Comparison of ENCODE assay signal across 1 cellular context in the genomic region with DNA sequence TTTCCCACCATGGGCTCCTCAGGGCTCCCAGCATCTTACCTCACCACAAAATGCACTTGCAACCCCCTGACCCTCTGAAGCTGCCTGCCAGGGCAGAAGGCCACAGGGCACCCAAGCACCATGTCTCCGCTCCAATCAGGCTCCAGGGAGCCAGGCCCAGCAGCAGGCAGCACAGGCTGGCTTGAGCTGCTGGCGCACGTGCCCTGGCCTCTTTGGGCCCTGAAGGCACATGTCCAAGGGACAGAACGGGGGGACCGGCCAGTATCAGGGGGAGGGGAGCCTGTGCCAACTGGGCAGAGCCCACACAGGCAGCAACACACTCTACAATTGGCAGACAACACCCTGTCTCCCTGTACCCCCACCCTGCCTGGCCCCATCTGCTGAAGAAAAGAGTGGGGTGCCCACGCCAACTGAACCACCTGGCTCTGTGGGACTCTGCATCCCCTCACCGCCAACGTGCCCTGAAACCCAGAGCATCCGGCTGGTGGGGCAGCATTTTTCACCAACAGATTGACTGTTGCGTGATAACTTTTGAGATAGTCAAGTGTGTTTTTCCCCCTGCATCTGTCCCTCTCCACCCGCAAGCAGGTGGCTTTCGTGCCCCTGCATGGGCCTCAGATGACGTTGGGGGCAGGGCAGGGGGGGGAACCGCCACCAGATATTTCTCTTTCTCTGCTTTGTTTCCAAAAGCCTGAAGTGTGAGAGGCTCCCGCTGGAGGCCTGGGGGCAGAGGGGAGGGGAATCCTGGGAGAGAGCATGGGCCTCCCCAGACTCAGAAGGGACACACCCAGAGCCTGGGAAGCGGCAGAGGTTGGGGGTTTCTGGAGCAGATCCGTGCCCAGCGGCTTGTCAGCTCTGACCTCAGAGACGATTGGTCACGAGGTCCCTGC.
TF ChIP-seq lines count a peak whose summit lies in the region.

No MANE protein-coding gene starts in this region.

TF ChIP-seq in H1, 55 proteins besides CTCF, POLR2A, EP300 and RAD21:
- TF ChIP-seq RXRA (IDR thresholded peaks at IDR 0.05; ENCODE audit: insufficient read depth, low read depth, low read length), result no peak
- TF ChIP-seq SIN3A (conservative IDR thresholded peaks at IDR 0.05 in 1 of 2, IDR thresholded peaks at IDR 0.05 in 1 of 2; ENCODE audit: low read depth in 1 of 2, low read length in 2 of 2), result no peak
